ENCODE assay signal across 12 cellular contexts in genomic region chr11:34810107-34810562, GRCh38.
"Had no signal": no experiment of that assay in that cellular context is flagged by ENCODE, and none has a peak within 500 bp of the region (broad histone marks: within the 10 kb centered on the region; RNA-seq: fewer than 3 reads in every experiment).

No MANE protein-coding gene starts in this region.

- H3K4me3 Mint-ChIP-seq: activated CD4-positive, alpha-beta memory T cell treated with anti-CD3 and anti-CD28 coated beads, Interleukin-2, amount 10 ng/mL, durations not matched to agents 7 days and 5 days; activated T-cell treated with anti-CD3 and anti-CD28 coated beads, Interleukin-2, amount 50 U/mL, for 24 hours; stimulated activated effector memory CD8-positive, alpha-beta T cell treated with anti-CD3 and anti-CD28 coated beads, Interleukin-12 subunit alpha, Interleukin-12 subunit beta, amount 100 ng/mL, for 72 hours had no signal

- H3K27me3 ChIP-seq: cardiac muscle cell, esophagus muscularis mucosa had no signal

- DNase-seq: activated effector memory CD4-positive, alpha-beta T cell treated with Interleukin-2 at 50 U/mL for 16 hours; activated naive CD4-positive, alpha-beta T cell treated with anti-CD3 and anti-CD28 coated beads, Interleukin-2, amount 50 U/mL, for 16 hours; activated T-cell treated with anti-CD3 and anti-CD28 coated beads, Interleukin-2, amount 50 U/mL, for 24 hours; hypothalamus; psoas muscle; stimulated activated CD4-positive, alpha-beta T cell treated with anti-CD3 and anti-CD28 coated beads, Interleukin-12 subunit alpha, Interleukin-12 subunit beta, amount 100 ng/mL, for 4 hours; stimulated activated CD4-positive, alpha-beta T cell treated with anti-CD3 and anti-CD28 coated beads, Interleukin-2, amount 100 ng/mL, for 24 hours had no signal

- H3K4me3 ChIP-seq: cardiac muscle cell, esophagus muscularis mucosa, psoas muscle had no signal

- H3K27ac ChIP-seq: cardiac muscle cell, esophagus muscularis mucosa, psoas muscle, VCaP had no signal

- H3K36me3 ChIP-seq: cardiac muscle cell, esophagus muscularis mucosa had no signal

- H3K4me1 ChIP-seq: esophagus muscularis mucosa, psoas muscle had no signal

- H3K36me3 Mint-ChIP-seq: stimulated activated effector memory CD8-positive, alpha-beta T cell treated with anti-CD3 and anti-CD28 coated beads, Interleukin-12 subunit alpha, Interleukin-12 subunit beta, amount 100 ng/mL, for 72 hours had no signal

- ATAC-seq: psoas muscle had no signal

- H3K27ac Mint-ChIP-seq: activated T-cell treated with anti-CD3 and anti-CD28 coated beads, Interleukin-2, amount 50 U/mL, for 24 hours; stimulated activated effector memory CD8-positive, alpha-beta T cell treated with anti-CD3 and anti-CD28 coated beads, Interleukin-12 subunit alpha, Interleukin-12 subunit beta, amount 100 ng/mL, for 72 hours had no signal
